In the genomic region with DNA sequence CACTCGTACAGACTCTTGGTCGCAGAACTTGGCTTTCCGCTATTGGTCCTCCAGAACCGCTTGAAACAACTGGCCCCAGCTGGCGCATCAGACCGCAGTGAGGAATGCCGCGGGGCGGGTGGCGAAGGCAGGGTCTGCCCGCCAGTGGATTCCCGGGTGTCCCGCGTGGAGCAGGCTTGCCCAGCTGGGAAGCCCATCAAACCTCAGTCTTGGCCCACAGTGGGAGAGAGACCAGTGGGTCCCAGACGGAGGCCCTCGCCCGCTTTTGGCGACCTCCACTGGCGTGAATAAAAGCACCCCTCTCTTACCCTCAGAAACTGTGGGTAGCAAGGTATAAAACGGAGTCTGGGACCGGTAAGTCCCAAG, we compare ENCODE assay signal across 23 cellular contexts. TPM values are rescaled to one million over a fixed set of nuclear protein-coding genes. Genes with fewer than 3 reads are reported as not detected.
A peak's percentile ranks its signal among the peaks of the same experiment; 100 is the strongest.
DNase-seq lines count a peak whose midpoint lies in the region; ATAC-seq and TF ChIP-seq lines count a peak whose summit lies in the region.
"Had no signal": no experiment of that assay in that cellular context is flagged by ENCODE, and none has a peak within 500 bp of the region (broad histone marks: within the 10 kb centered on the region; RNA-seq: fewer than 3 reads in every experiment).

No MANE protein-coding gene starts in this region.

- no peaks in the 10 kb centered on the region for H3K79me2 ChIP-seq in GM23338 (replicated peaks; ENCODE audit: insufficient read depth)

- H3K36me3 ChIP-seq in GM23338 (ENCODE audit: insufficient read depth) = no peaks in the 10 kb centered on the region
- H3K36me3 ChIP-seq: BE2C, esophagus squamous epithelium, neutrophil, vagina had no signal

- DNase-seq in GM23338 (ENCODE audit: low spot score) = peak; percentile 70
- peak; percentile 52 for DNase-seq in WTC11 (ENCODE audit: low spot score)
- peak; percentile 69 for DNase-seq in retina
- DNase-seq in NCI-H146 (lab: John Stamatoyannopoulos, UW) = no peak
- DNase-seq in NCI-H1105 (lab: John Stamatoyannopoulos, UW) = no peak
- DNase-seq: BE2C; central memory CD4-positive, alpha-beta T cell; esophagus squamous epithelium; GDM1; HFFc6; KBM-7; NCI-H1048; NCI-H2081 treated with DMSO at 0.1 percent for 48 hours; NCI-H524 treated with DMSO at 0.1 percent for 48 hours; OCI-M1 had no signal

- ATAC-seq in GM23338 = peak; percentile 24
- ATAC-seq in WTC11 = peak; percentile 12
- no peak for ATAC-seq in HG03139 (IDR thresholded peaks at IDR 0.05; ENCODE audit: unreplicated experiment)

- peaks cover 21% of the 10 kb centered on the region for H3F3A ChIP-seq in GM23338 (replicated peaks; ENCODE audit: low read depth)

- H3K4me2 ChIP-seq in GM23338 = peak overlapping the region; percentile 81

- peak overlapping the region; percentile 75 for H3K4me3 ChIP-seq in GM23338
- H3K4me3 ChIP-seq in iPS-18c (ENCODE audit: insufficient read depth, low read depth, low read length) = peak overlapping the region; percentile 43
- H3K4me3 ChIP-seq: SJSA1, vagina had no signal

- no peak overlapping the region for H3K27ac ChIP-seq in GM23338 (ENCODE audit: low read depth)
- H3K27ac ChIP-seq: neutrophil, SJSA1, vagina had no signal

- H3K27ac Mint-ChIP-seq in GM23338 = no peak overlapping the region
- no peak overlapping the region for H3K27ac Mint-ChIP-seq in WTC11
- H3K27ac Mint-ChIP-seq: activated T-helper 2 cell treated with anti-CD3 and anti-CD28 coated beads, Interferon-gamma antibody, Interleukin-2, Interleukin-4, amounts not matched to agents 10 μg/mL and 5 μg/mL and 100 μg/mL, durations not matched to agents 14 hours and 24 hours and 36 hours; HFFc6 had no signal

- no peaks in the 10 kb centered on the region for H4K20me1 ChIP-seq in GM23338 (replicated peaks; ENCODE audit: insufficient read depth)

- H3K9me3 ChIP-seq in iPS-18c (ENCODE audit: control insufficient read depth, insufficient read depth, low read length) = peaks cover 5% of the 10 kb centered on the region
- H3K9me3 ChIP-seq: BE2C, neutrophil, SJSA1, vagina had no signal

- peaks cover 67% of the 10 kb centered on the region for H3K4me1 ChIP-seq in GM23338 (ENCODE audit: insufficient read depth)
- H3K4me1 ChIP-seq: BE2C had no signal

- POLR2A ChIA-PET in WTC11 (lab: Charles Lee) = no interaction called here

- H2AFZ ChIP-seq in GM23338 = peak overlapping the region; percentile 60

- H3K27me3 Mint-ChIP-seq in GM23338 (ENCODE audit: insufficient read depth, low read depth, poor library complexity) (peaks cover 90% of the 10 kb centered on the region), WTC11 (ENCODE audit: low read depth) (peaks cover 95% of the 10 kb centered on the region)

- H3K4me1 Mint-ChIP-seq in GM23338 (peaks cover 70% of the 10 kb centered on the region), WTC11 (peaks cover 76% of the 10 kb centered on the region)

- H3K9me2 ChIP-seq in GM23338 (ENCODE audit: insufficient read depth) = no peaks in the 10 kb centered on the region; the same call in 1 of the 2 replicates

- H3K9me3 Mint-ChIP-seq in GM23338 = peaks cover 2% of the 10 kb centered on the region; the same call in 1 of the 3 replicates
- no peaks in the 10 kb centered on the region for H3K9me3 Mint-ChIP-seq in WTC11
- H3K9me3 Mint-ChIP-seq: HFFc6 had no signal

- CTCF ChIA-PET in WTC11 (lab: Charles Lee) = interaction anchor here (1.0 to 2.6 kb wide), 6 partner anchors 25 to 358 kb away, joined by 4 to 10 read pairs (median 7); no protein-coding TSS in a partner anchor

- H3K36me3 Mint-ChIP-seq in GM23338 (ENCODE audit: low read depth) = no peaks in the 10 kb centered on the region
- no peaks in the 10 kb centered on the region for H3K36me3 Mint-ChIP-seq in WTC11

- H3K27me3 ChIP-seq in GM23338 (ENCODE audit: insufficient read depth) = peaks cover 95% of the 10 kb centered on the region
- H3K27me3 ChIP-seq: SJSA1 had no signal

- H3K4me3 Mint-ChIP-seq in GM23338 = peak overlapping the region; percentile 83
- peak overlapping the region; percentile 95 for H3K4me3 Mint-ChIP-seq in WTC11
- H3K4me3 Mint-ChIP-seq: HFFc6 had no signal

- TF ChIP-seq CTCF in GM23338 (conservative IDR thresholded peaks at IDR 0.05; ENCODE audit: low read depth in 2 of 2) (no peak), WTC11 (IDR thresholded peaks at IDR 0.05) (no peak)

TF ChIP-seq in GM23338, 12 proteins besides CTCF, POLR2A, EP300 and RAD21 (continues in another document):
- TF ChIP-seq, protein P1, sequence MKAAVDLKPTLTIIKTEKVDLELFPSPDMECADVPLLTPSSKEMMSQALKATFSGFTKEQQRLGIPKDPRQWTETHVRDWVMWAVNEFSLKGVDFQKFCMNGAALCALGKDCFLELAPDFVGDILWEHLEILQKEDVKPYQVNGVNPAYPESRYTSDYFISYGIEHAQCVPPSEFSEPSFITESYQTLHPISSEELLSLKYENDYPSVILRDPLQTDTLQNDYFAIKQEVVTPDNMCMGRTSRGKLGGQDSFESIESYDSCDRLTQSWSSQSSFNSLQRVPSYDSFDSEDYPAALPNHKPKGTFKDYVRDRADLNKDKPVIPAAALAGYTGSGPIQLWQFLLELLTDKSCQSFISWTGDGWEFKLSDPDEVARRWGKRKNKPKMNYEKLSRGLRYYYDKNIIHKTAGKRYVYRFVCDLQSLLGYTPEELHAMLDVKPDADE (IDR thresholded peaks at IDR 0.05) = no peak
- TF ChIP-seq STAT1 (IDR thresholded peaks at IDR 0.05; ENCODE audit: unreplicated experiment) = no peak
- no peak for TF ChIP-seq ZNF331 (CRISPR knock-in tag; IDR thresholded peaks at IDR 0.05; ENCODE audit: low read depth)
- TF ChIP-seq, protein P2, sequence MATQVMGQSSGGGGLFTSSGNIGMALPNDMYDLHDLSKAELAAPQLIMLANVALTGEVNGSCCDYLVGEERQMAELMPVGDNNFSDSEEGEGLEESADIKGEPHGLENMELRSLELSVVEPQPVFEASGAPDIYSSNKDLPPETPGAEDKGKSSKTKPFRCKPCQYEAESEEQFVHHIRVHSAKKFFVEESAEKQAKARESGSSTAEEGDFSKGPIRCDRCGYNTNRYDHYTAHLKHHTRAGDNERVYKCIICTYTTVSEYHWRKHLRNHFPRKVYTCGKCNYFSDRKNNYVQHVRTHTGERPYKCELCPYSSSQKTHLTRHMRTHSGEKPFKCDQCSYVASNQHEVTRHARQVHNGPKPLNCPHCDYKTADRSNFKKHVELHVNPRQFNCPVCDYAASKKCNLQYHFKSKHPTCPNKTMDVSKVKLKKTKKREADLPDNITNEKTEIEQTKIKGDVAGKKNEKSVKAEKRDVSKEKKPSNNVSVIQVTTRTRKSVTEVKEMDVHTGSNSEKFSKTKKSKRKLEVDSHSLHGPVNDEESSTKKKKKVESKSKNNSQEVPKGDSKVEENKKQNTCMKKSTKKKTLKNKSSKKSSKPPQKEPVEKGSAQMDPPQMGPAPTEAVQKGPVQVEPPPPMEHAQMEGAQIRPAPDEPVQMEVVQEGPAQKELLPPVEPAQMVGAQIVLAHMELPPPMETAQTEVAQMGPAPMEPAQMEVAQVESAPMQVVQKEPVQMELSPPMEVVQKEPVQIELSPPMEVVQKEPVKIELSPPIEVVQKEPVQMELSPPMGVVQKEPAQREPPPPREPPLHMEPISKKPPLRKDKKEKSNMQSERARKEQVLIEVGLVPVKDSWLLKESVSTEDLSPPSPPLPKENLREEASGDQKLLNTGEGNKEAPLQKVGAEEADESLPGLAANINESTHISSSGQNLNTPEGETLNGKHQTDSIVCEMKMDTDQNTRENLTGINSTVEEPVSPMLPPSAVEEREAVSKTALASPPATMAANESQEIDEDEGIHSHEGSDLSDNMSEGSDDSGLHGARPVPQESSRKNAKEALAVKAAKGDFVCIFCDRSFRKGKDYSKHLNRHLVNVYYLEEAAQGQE (IDR thresholded peaks at IDR 0.05; ENCODE audit: unreplicated experiment) = no peak
- no peak for TF ChIP-seq ZNF114 (CRISPR knock-in tag; IDR thresholded peaks at IDR 0.05)

TF ChIP-seq in WTC11, 78 proteins besides CTCF, POLR2A, EP300 and RAD21:
- TF ChIP-seq MYBL2 (CRISPR knock-in tag; IDR thresholded peaks at IDR 0.05) (no peak), SP1 (CRISPR knock-in tag; conservative IDR thresholded peaks at IDR 0.05) (0 out of 2 replicates have a peak, but pooled peaks have one; percentile 2)
TF ChIP-seq in WTC11: peak in this region for 1.

RNA-seq across cellular contexts. Expression of gene LHX8, which starts 3.9 kb away (rescaled TPM):
- total RNA-seq in GM23338 (2014; rRNA removed; shearing (Covaris generic)) = 0.27 and 0.73 TPM in 2 replicates
- 0.68 and 0.77 TPM in 2 replicates for polyA plus RNA-seq in GM23338 (2016; fragmentation: Nextera tagmentation; extraction: Ambion mirVana)
- 0.25 to 0.39 TPM (median 0.37 TPM) in 3 replicates for total RNA-seq in WTC11 (2021)
- total RNA-seq: activated T-helper 2 cell treated with anti-CD3 and anti-CD28 coated beads, Interferon-gamma antibody, Interleukin-2, Interleukin-4, amounts not matched to agents 10 μg/mL and 5 μg/mL and 100 μg/mL, durations not matched to agents 14 hours and 24 hours and 36 hours; HFFc6; kidney epithelial cell; mesenteric fat pad; vagina had no signal

Comparison
In these comparisons a context has a peak if more than half of its experiments do, and no peak if none do; other contexts are left out.
1. DNase-seq: peak in GM23338 (single experiment), WTC11 (single experiment) and retina (single experiment); none in NCI-H146 (single experiment) and NCI-H1105 (single experiment).